In genomic region chr4:183727482-183727881, GRCh38 we compare ENCODE assay signal across 40 cellular contexts.
"Had no signal": no experiment of that assay in that cellular context is flagged by ENCODE, and none has a peak within 500 bp of the region (broad histone marks: within the 10 kb centered on the region; RNA-seq: fewer than 3 reads in every experiment).

No MANE protein-coding gene starts in this region.

- H3K27me3 ChIP-seq: adrenal gland, ascending aorta, body of pancreas, brain microvascular endothelial cell, breast epithelium had no signal

- H3K36me3 ChIP-seq: adrenal gland, ascending aorta, brain microvascular endothelial cell, breast epithelium, cardiac muscle cell had no signal

- H3K9me3 Mint-ChIP-seq: activated naive CD4-positive, alpha-beta T cell treated with anti-CD3 and anti-CD28 coated beads for 36 hours; activated naive CD4-positive, alpha-beta T cell treated with anti-CD3 and anti-CD28 coated beads, Interleukin-2, amount 10 ng/mL, durations not matched to agents 7 days and 5 days; activated naive CD4-positive, alpha-beta T cell treated with anti-CD3 and anti-CD28 coated beads, Interleukin-2, amount 50 U/mL, for 24 hours; activated naive CD4-positive, alpha-beta T cell treated with anti-CD3 and anti-CD28 coated beads, Interleukin-2, amount 50 U/mL, for 72 hours; activated naive CD8-positive, alpha-beta T cell treated with anti-CD3 and anti-CD28 coated beads for 36 hours; activated naive CD8-positive, alpha-beta T cell treated with anti-CD3 and anti-CD28 coated beads, Interleukin-2, amount 10 ng/mL, durations not matched to agents 7 days and 5 days; activated naive CD8-positive, alpha-beta T cell treated with anti-CD3 and anti-CD28 coated beads, Interleukin-2, amount 50 U/mL, for 24 hours; activated T-cell treated with anti-CD3 and anti-CD28 coated beads, Interleukin-2, amount 50 U/mL, for 24 hours; activated T-cell treated with anti-CD3 and anti-CD28 coated beads, Interleukin-2, amount 50 U/mL, for 4 hours; activated T-cell treated with anti-CD3 and anti-CD28 coated beads, Interleukin-2, amount 50 U/mL, for 72 hours; activated T-helper 1 cell treated with anti-CD3 and anti-CD28 coated beads, Interleukin-12 subunit alpha, Interleukin-12 subunit beta, Interleukin-2, Interleukin-4 antibody, amounts not matched to agents 30 ng/mL and 10 ng/mL and 1 ng/mL, durations not matched to agents 14 hours and 24 hours and 36 hours; activated T-helper 17 cell treated with anti-CD3 and anti-CD28 coated beads, Interleukin-2, amount 50 U/mL, for 72 hours; brain; central memory CD8-positive, alpha-beta T cell had no signal

- DNase-seq: activated effector memory CD4-positive, alpha-beta T cell treated with anti-CD3 and anti-CD28 coated beads, Interleukin-2, amount 50 U/mL, for 16 hours; activated effector memory CD4-positive, alpha-beta T cell treated with Interleukin-2 at 50 U/mL for 16 hours; activated gamma-delta T cell; activated gamma-delta T cell treated with Interleukin-2 at 50 U/mL for 16 hours; activated naive CD4-positive, alpha-beta T cell; activated naive CD4-positive, alpha-beta T cell treated with anti-CD3 and anti-CD28 coated beads for 36 hours; activated naive CD4-positive, alpha-beta T cell treated with anti-CD3 and anti-CD28 coated beads, Interleukin-2, amount 10 ng/mL, durations not matched to agents 7 days and 5 days; activated naive CD4-positive, alpha-beta T cell treated with anti-CD3 and anti-CD28 coated beads, Interleukin-2, amount 50 U/mL, for 16 hours; activated naive CD4-positive, alpha-beta T cell treated with Interleukin-2 at 50 U/mL for 16 hours; activated naive CD8-positive, alpha-beta T cell treated with anti-CD3 and anti-CD28 coated beads for 36 hours; activated naive CD8-positive, alpha-beta T cell treated with anti-CD3 and anti-CD28 coated beads, Interleukin-2, amount 10 ng/mL, durations not matched to agents 7 days and 5 days; activated naive CD8-positive, alpha-beta T cell treated with anti-CD3 and anti-CD28 coated beads, Interleukin-2, amount 50 U/mL, for 24 hours; activated T-cell treated with anti-CD3 and anti-CD28 coated beads, Interleukin-2, amount 50 U/mL, for 1 hour; activated T-cell treated with anti-CD3 and anti-CD28 coated beads, Interleukin-2, amount 50 U/mL, for 24 hours; activated T-cell treated with anti-CD3 and anti-CD28 coated beads, Interleukin-2, amount 50 U/mL, for 4 hours; activated T-cell treated with anti-CD3 and anti-CD28 coated beads, Interleukin-2, amount 50 U/mL, for 48 hours; activated T-cell treated with anti-CD3 and anti-CD28 coated beads, Interleukin-2, amount 50 U/mL, for 72 hours; amniotic stem cell; amygdala; anterior cingulate cortex; aorta; body of pancreas; brain microvascular endothelial cell; caudate nucleus; central memory CD4-positive, alpha-beta T cell; cerebellar nuclear complex had no signal

- H3K4me3 ChIP-seq: adrenal gland, ascending aorta, body of pancreas, breast epithelium, cardiac muscle cell had no signal

- H3K9me3 ChIP-seq: adrenal gland, ascending aorta, body of pancreas, breast epithelium had no signal

- FAIRE-seq: astrocyte, bronchial epithelial cell had no signal

- ATAC-seq: activated naive CD4-positive, alpha-beta T cell treated with anti-CD3 and anti-CD28 coated beads, Interleukin-2, amount 50 U/mL, for 72 hours; activated naive CD8-positive, alpha-beta T cell treated with anti-CD3 and anti-CD28 coated beads, Interleukin-2, amount 50 U/mL, for 24 hours; activated T-cell treated with anti-CD3 and anti-CD28 coated beads, Interleukin-2, amount 50 U/mL, for 4 hours; activated T-cell treated with anti-CD3 and anti-CD28 coated beads, Interleukin-2, amount 50 U/mL, for 72 hours; activated T-helper 17 cell treated with anti-CD3 and anti-CD28 coated beads, Interleukin-2, amount 50 U/mL, for 72 hours; body of pancreas had no signal

- H3K4me3 Mint-ChIP-seq: activated naive CD4-positive, alpha-beta T cell treated with anti-CD3 and anti-CD28 coated beads for 36 hours; activated naive CD4-positive, alpha-beta T cell treated with anti-CD3 and anti-CD28 coated beads, Interleukin-2, amount 10 ng/mL, durations not matched to agents 7 days and 5 days; activated naive CD4-positive, alpha-beta T cell treated with anti-CD3 and anti-CD28 coated beads, Interleukin-2, amount 50 U/mL, for 24 hours; activated naive CD8-positive, alpha-beta T cell; activated naive CD8-positive, alpha-beta T cell treated with anti-CD3 and anti-CD28 coated beads for 36 hours; activated naive CD8-positive, alpha-beta T cell treated with anti-CD3 and anti-CD28 coated beads, Interleukin-2, amount 10 ng/mL, durations not matched to agents 7 days and 5 days; activated naive CD8-positive, alpha-beta T cell treated with anti-CD3 and anti-CD28 coated beads, Interleukin-2, amount 50 U/mL, for 24 hours; activated T-cell treated with anti-CD3 and anti-CD28 coated beads, Interleukin-2, amount 50 U/mL, for 24 hours; activated T-cell treated with anti-CD3 and anti-CD28 coated beads, Interleukin-2, amount 50 U/mL, for 4 hours; activated T-cell treated with anti-CD3 and anti-CD28 coated beads, Interleukin-2, amount 50 U/mL, for 72 hours; activated T-helper 1 cell treated with anti-CD3 and anti-CD28 coated beads, Interleukin-12 subunit alpha, Interleukin-12 subunit beta, Interleukin-2, Interleukin-4 antibody, amounts not matched to agents 30 ng/mL and 10 ng/mL and 1 ng/mL, durations not matched to agents 14 hours and 24 hours and 36 hours; activated T-helper 17 cell treated with anti-CD3 and anti-CD28 coated beads, Interleukin-2, amount 50 U/mL, for 72 hours; brain; central memory CD8-positive, alpha-beta T cell had no signal

- H3K4me1 ChIP-seq: ascending aorta had no signal

- H3K27ac ChIP-seq: adrenal gland, ascending aorta, body of pancreas, brain microvascular endothelial cell, breast epithelium, cardiac muscle cell had no signal

- H3K36me3 Mint-ChIP-seq: activated naive CD4-positive, alpha-beta T cell treated with anti-CD3 and anti-CD28 coated beads, Interleukin-2, amount 10 ng/mL, durations not matched to agents 7 days and 5 days; activated naive CD4-positive, alpha-beta T cell treated with anti-CD3 and anti-CD28 coated beads, Interleukin-2, amount 50 U/mL, for 24 hours; activated naive CD4-positive, alpha-beta T cell treated with anti-CD3 and anti-CD28 coated beads, Interleukin-2, amount 50 U/mL, for 72 hours; activated naive CD8-positive, alpha-beta T cell; activated naive CD8-positive, alpha-beta T cell treated with anti-CD3 and anti-CD28 coated beads for 36 hours; activated naive CD8-positive, alpha-beta T cell treated with anti-CD3 and anti-CD28 coated beads, Interleukin-2, amount 10 ng/mL, durations not matched to agents 7 days and 5 days; brain had no signal

- H3K27ac Mint-ChIP-seq: activated naive CD4-positive, alpha-beta T cell treated with anti-CD3 and anti-CD28 coated beads for 36 hours; activated naive CD4-positive, alpha-beta T cell treated with anti-CD3 and anti-CD28 coated beads, Interleukin-2, amount 10 ng/mL, durations not matched to agents 7 days and 5 days; activated naive CD4-positive, alpha-beta T cell treated with anti-CD3 and anti-CD28 coated beads, Interleukin-2, amount 50 U/mL, for 24 hours; activated naive CD4-positive, alpha-beta T cell treated with anti-CD3 and anti-CD28 coated beads, Interleukin-2, amount 50 U/mL, for 72 hours; activated naive CD8-positive, alpha-beta T cell; activated naive CD8-positive, alpha-beta T cell treated with anti-CD3 and anti-CD28 coated beads for 36 hours; activated naive CD8-positive, alpha-beta T cell treated with anti-CD3 and anti-CD28 coated beads, Interleukin-2, amount 10 ng/mL, durations not matched to agents 7 days and 5 days; activated naive CD8-positive, alpha-beta T cell treated with anti-CD3 and anti-CD28 coated beads, Interleukin-2, amount 50 U/mL, for 24 hours; activated T-cell treated with anti-CD3 and anti-CD28 coated beads, Interleukin-2, amount 50 U/mL, for 24 hours; activated T-cell treated with anti-CD3 and anti-CD28 coated beads, Interleukin-2, amount 50 U/mL, for 72 hours; activated T-helper 1 cell treated with anti-CD3 and anti-CD28 coated beads, Interleukin-12 subunit alpha, Interleukin-12 subunit beta, Interleukin-2, Interleukin-4 antibody, amounts not matched to agents 30 ng/mL and 10 ng/mL and 1 ng/mL, durations not matched to agents 14 hours and 24 hours and 36 hours; activated T-helper 17 cell treated with anti-CD3 and anti-CD28 coated beads, Interleukin-2, amount 50 U/mL, for 72 hours; activated T-helper 2 cell treated with anti-CD3 and anti-CD28 coated beads, Interferon-gamma antibody, Interleukin-2, Interleukin-4, amounts not matched to agents 10 μg/mL and 5 μg/mL and 100 μg/mL, durations not matched to agents 14 hours and 24 hours and 36 hours; brain had no signal

- H3K27me3 Mint-ChIP-seq: activated naive CD4-positive, alpha-beta T cell treated with anti-CD3 and anti-CD28 coated beads, Interleukin-2, amount 50 U/mL, for 24 hours; activated T-cell treated with anti-CD3 and anti-CD28 coated beads, Interleukin-2, amount 50 U/mL, for 24 hours; activated T-helper 17 cell treated with anti-CD3 and anti-CD28 coated beads, Interleukin-2, amount 50 U/mL, for 72 hours; central memory CD8-positive, alpha-beta T cell had no signal
